ENCODE assay signal across 8 cellular contexts in genomic region chr9:128882677-128883590, GRCh38. TPM values are rescaled to one million over a fixed set of nuclear protein-coding genes. Genes with fewer than 3 reads are reported as not detected.
DNase-seq lines count a peak whose midpoint lies in the region; ATAC-seq lines count a peak whose summit lies in the region.

No MANE protein-coding gene starts in this region.

- H3K9me3 ChIP-seq in muscle layer of colon (ENCODE audit: low read length) = no peaks in the 10 kb centered on the region

- no peaks in the 10 kb centered on the region for H3K27me3 Mint-ChIP-seq in activated CD8-positive, alpha-beta memory T cell treated with anti-CD3 and anti-CD28 coated beads, Interleukin-2, amount 10 ng/mL, durations not matched to agents 7 days and 5 days
- H3K27me3 Mint-ChIP-seq in dendritic cell treated with granulocyte-macrophage colony-stimulating factor and Interleukin-4, amounts not matched to agents 40 ng/mL and 50 ng/mL, for 4 days = no peaks in the 10 kb centered on the region

- H3K36me3 Mint-ChIP-seq in activated CD8-positive, alpha-beta memory T cell treated with anti-CD3 and anti-CD28 coated beads, Interleukin-2, amount 10 ng/mL, durations not matched to agents 7 days and 5 days = peaks cover 11% of the 10 kb centered on the region
- peaks cover 41% of the 10 kb centered on the region for H3K36me3 Mint-ChIP-seq in dendritic cell treated with granulocyte-macrophage colony-stimulating factor and Interleukin-4, amounts not matched to agents 40 ng/mL and 50 ng/mL, for 4 days (ENCODE audit: low read depth)

- peaks cover 12% of the 10 kb centered on the region for H3K36me3 ChIP-seq in muscle layer of colon (ENCODE audit: insufficient read depth, low read length)

- H3K4me3 Mint-ChIP-seq in activated CD8-positive, alpha-beta memory T cell treated with anti-CD3 and anti-CD28 coated beads, Interleukin-2, amount 10 ng/mL, durations not matched to agents 7 days and 5 days = peak overlapping the region; percentile 90
- peak overlapping the region; percentile 99 for H3K4me3 Mint-ChIP-seq in dendritic cell treated with granulocyte-macrophage colony-stimulating factor and Interleukin-4, amounts not matched to agents 40 ng/mL and 50 ng/mL, for 4 days

- H3K4me3 ChIP-seq in muscle layer of colon (ENCODE audit: low read depth in 1 of 2, low read length in 2 of 2) = peak overlapping the region; percentile 82 to 99

- peak overlapping the region; percentile 89 for H3K27ac Mint-ChIP-seq in activated CD8-positive, alpha-beta memory T cell treated with anti-CD3 and anti-CD28 coated beads, Interleukin-2, amount 10 ng/mL, durations not matched to agents 7 days and 5 days
- peak overlapping the region; percentile 96 for H3K27ac Mint-ChIP-seq in dendritic cell treated with granulocyte-macrophage colony-stimulating factor and Interleukin-4, amounts not matched to agents 40 ng/mL and 50 ng/mL, for 4 days

- H3K4me1 Mint-ChIP-seq in activated CD8-positive, alpha-beta memory T cell treated with anti-CD3 and anti-CD28 coated beads, Interleukin-2, amount 10 ng/mL, durations not matched to agents 7 days and 5 days = peaks cover 48% of the 10 kb centered on the region
- H3K4me1 Mint-ChIP-seq in dendritic cell treated with granulocyte-macrophage colony-stimulating factor and Interleukin-4, amounts not matched to agents 40 ng/mL and 50 ng/mL, for 4 days (ENCODE audit: low read depth) = peaks cover 64% of the 10 kb centered on the region

- intact Hi-C loops in dendritic cell treated with granulocyte-macrophage colony-stimulating factor and Interleukin-4, amounts not matched to agents 40 ng/mL and 50 ng/mL, for 4 days (cut with micrococcal nuclease) = loop anchor here (10.0 kb wide), 1 partner anchor 62 kb away; the partner anchor contains the start of genes DOLK and NUP188
- intact Hi-C loops in posterior vena cava (cut with DNase I) = loop anchor here in 1 of 2 donors (2.0 kb wide), 1 partner anchor 40 kb away; no protein-coding TSS in a partner anchor

- H3K27me3 ChIP-seq in muscle layer of colon (ENCODE audit: control insufficient read depth in 1 of 2, insufficient read depth in 2 of 2, low read length in 2 of 2) = no peaks in the 10 kb centered on the region

- DNase-seq in activated CD8-positive, alpha-beta memory T cell treated with anti-CD3 and anti-CD28 coated beads, Interleukin-2, amount 10 ng/mL, durations not matched to agents 7 days and 5 days = peak; percentile 47
- DNase-seq in activated CD8-positive, alpha-beta memory T cell treated with anti-CD3 and anti-CD28 coated beads, Interleukin-2, amount 50 U/mL, for 4 hours = no peak
- DNase-seq in OCI-M1 (lab: John Stamatoyannopoulos, UW) = peak; percentile 48
- no peak for DNase-seq in GDM1 (lab: John Stamatoyannopoulos, UW)
- no peak for DNase-seq in posterior vena cava (ENCODE audit: low spot score)

- H3K9ac ChIP-seq in muscle layer of colon (ENCODE audit: low read length) = peak overlapping the region; percentile 100

- no peak for ATAC-seq in activated CD8-positive, alpha-beta memory T cell treated with anti-CD3 and anti-CD28 coated beads, Interleukin-2, amount 10 ng/mL, durations not matched to agents 7 days and 5 days
- no peak for ATAC-seq in HG03460 (IDR thresholded peaks at IDR 0.05; ENCODE audit: unreplicated experiment)

- no peaks in the 10 kb centered on the region for H3K9me3 Mint-ChIP-seq in activated CD8-positive, alpha-beta memory T cell treated with anti-CD3 and anti-CD28 coated beads, Interleukin-2, amount 10 ng/mL, durations not matched to agents 7 days and 5 days (ENCODE audit: low read depth)
- no peaks in the 10 kb centered on the region for H3K9me3 Mint-ChIP-seq in dendritic cell treated with granulocyte-macrophage colony-stimulating factor and Interleukin-4, amounts not matched to agents 40 ng/mL and 50 ng/mL, for 4 days

- peak overlapping the region; percentile 89 for H3K27ac ChIP-seq in muscle layer of colon (ENCODE audit: low read depth, low read length)

- CTCF ChIA-PET in activated CD8-positive, alpha-beta memory T cell treated with anti-CD3 and anti-CD28 coated beads, Interleukin-2, amount 10 ng/mL, durations not matched to agents 7 days and 5 days (lab: Charles Lee) = interaction anchor here (1.1 to 3.5 kb wide), 7 partner anchors 11 to 65 kb away, joined by 3 to 23 read pairs (median 8); partner anchors contain the start of gene ENDOG

- H3K4me1 ChIP-seq in muscle layer of colon (ENCODE audit: insufficient read depth, low read length) = peaks cover 35% of the 10 kb centered on the region

RNA-seq across cellular contexts. Expression of gene LRRC8A, which starts 1.0 kb away (rescaled TPM):
- 10 to 100 TPM; 25.6 to 26.7 TPM for total RNA-seq in activated CD8-positive, alpha-beta memory T cell treated with anti-CD3 and anti-CD28 coated beads, Interleukin-2, amount 10 ng/mL, durations not matched to agents 7 days and 5 days
- total RNA-seq in posterior vena cava = 10 to 100 TPM; 49.1 to 58.3 TPM

RNA-seq across cellular contexts. Expression of gene KYAT1, which starts 1.2 kb away (rescaled TPM):
- total RNA-seq in activated CD8-positive, alpha-beta memory T cell treated with anti-CD3 and anti-CD28 coated beads, Interleukin-2, amount 10 ng/mL, durations not matched to agents 7 days and 5 days = 10 to 100 TPM; 12.7 to 20.6 TPM
- 1 to 10 TPM; 5.1 to 5.5 TPM for total RNA-seq in posterior vena cava

RNA-seq across cellular contexts. Expression of gene PHYHD1, which starts 37.8 kb away (rescaled TPM):
- under 1 TPM; 0.47 to 0.63 TPM for total RNA-seq in activated CD8-positive, alpha-beta memory T cell treated with anti-CD3 and anti-CD28 coated beads, Interleukin-2, amount 10 ng/mL, durations not matched to agents 7 days and 5 days
- total RNA-seq in posterior vena cava = 10 to 100 TPM; 11.4 to 24.8 TPM

RNA-seq across cellular contexts. Expression of gene SPOUT1, which starts 53.3 kb away (rescaled TPM):
- 100 to 1,000 TPM in 1 of 2 experiments, 10 to 100 TPM in 1; 83.3 to 104 TPM for total RNA-seq in activated CD8-positive, alpha-beta memory T cell treated with anti-CD3 and anti-CD28 coated beads, Interleukin-2, amount 10 ng/mL, durations not matched to agents 7 days and 5 days
- 10 to 100 TPM; 23.3 to 24.8 TPM for total RNA-seq in posterior vena cava

Comparison
In these comparisons a context has a peak if more than half of its experiments do, and no peak if none do; other contexts are left out.
1. DNase-seq: peak in activated CD8-positive, alpha-beta memory T cell treated with anti-CD3 and anti-CD28 coated beads, Interleukin-2, amount 10 ng/mL, durations not matched to agents 7 days and 5 days (single experiment) and OCI-M1 (single experiment); none in activated CD8-positive, alpha-beta memory T cell treated with anti-CD3 and anti-CD28 coated beads, Interleukin-2, amount 50 U/mL, for 4 hours (single experiment), GDM1 (single experiment) and posterior vena cava (single experiment).
2. RNA of gene PHYHD1, which starts 37.8 kb away (total RNA-seq): 11.4 to 24.8 TPM in posterior vena cava; 0.47 to 0.63 TPM in activated CD8-positive, alpha-beta memory T cell treated with anti-CD3 and anti-CD28 coated beads, Interleukin-2, amount 10 ng/mL, durations not matched to agents 7 days and 5 days; every median in the first group is over 4 times any median in the second.